ENCODE assay signal across 8 cellular contexts in the genomic region with DNA sequence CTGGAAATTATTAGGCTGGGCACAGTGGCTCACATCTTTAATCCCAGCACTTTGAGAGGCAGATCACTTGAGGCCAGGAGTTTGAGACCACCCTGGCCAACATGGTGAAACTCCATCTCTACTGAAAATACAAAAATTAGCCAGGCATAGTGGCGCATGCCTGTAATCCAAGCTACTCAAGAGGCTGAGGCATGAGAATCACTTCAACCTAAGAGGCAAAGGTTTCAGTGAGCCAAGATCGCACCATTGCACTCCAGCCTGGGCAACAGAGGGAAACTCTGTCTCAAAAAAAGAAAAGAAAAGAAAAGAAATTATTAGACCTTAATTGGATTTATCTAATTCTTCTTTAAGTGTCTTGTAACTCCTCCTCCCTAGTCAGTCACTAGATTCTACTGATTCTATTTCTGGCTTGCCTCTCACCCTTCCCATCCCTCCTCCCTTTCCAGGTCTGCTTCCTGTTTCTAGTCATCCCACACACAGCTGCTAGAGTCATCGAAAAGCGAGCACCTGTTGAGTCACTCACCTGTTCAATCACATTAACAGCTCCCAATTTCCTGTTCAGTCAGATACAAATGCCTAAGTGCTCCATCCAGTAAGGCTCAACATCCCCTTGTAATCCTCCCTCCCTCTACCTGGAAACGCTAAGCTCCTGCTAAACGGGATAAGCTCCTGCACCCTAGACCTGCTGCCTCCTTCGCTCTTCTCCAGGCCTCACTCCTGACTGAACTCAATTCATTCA. TPM values are rescaled to one million over a fixed set of nuclear protein-coding genes. Genes with fewer than 3 reads are reported as not detected.
A peak's percentile ranks its signal among the peaks of the same experiment; 100 is the strongest.
DNase-seq lines count a peak whose midpoint lies in the region; TF ChIP-seq lines count a peak whose summit lies in the region.
"Had no signal": no experiment of that assay in that cellular context is flagged by ENCODE, and none has a peak within 500 bp of the region (broad histone marks: within the 10 kb centered on the region; RNA-seq: fewer than 3 reads in every experiment).

No MANE protein-coding gene starts in this region.

- H3K27ac ChIP-seq in DOHH2 (ENCODE audit: low read depth, low read length) (no peak overlapping the region), muscle layer of duodenum (ENCODE audit: low read length) (peak overlapping the region; percentile 36), A673 (ENCODE audit: low read depth, low read length, poor library complexity, severe bottlenecking) (no peak overlapping the region)

- H3K4me3 ChIP-seq in DOHH2 (ENCODE audit: low read length) (no peak overlapping the region), muscle layer of duodenum (ENCODE audit: low read depth in 1 of 2, low read length in 2 of 2) (no peak overlapping the region), A673 (ENCODE audit: low read depth, low read length, poor library complexity, severe bottlenecking) (no peak overlapping the region)

- CTCF ChIA-PET in A673 (lab: Charles Lee), result no interaction called here

- no peaks in the 10 kb centered on the region for H3K9me3 Mint-ChIP-seq in activated T-helper 2 cell treated with anti-CD3 and anti-CD28 coated beads, Interferon-gamma antibody, Interleukin-2, Interleukin-4, amounts not matched to agents 10 μg/mL and 5 μg/mL and 100 μg/mL, durations not matched to agents 14 hours and 24 hours and 36 hours
- H3K9me3 Mint-ChIP-seq: immature natural killer cell had no signal

- peak overlapping the region; percentile 20 for H3K27ac Mint-ChIP-seq in activated T-helper 2 cell treated with anti-CD3 and anti-CD28 coated beads, Interferon-gamma antibody, Interleukin-2, Interleukin-4, amounts not matched to agents 10 μg/mL and 5 μg/mL and 100 μg/mL, durations not matched to agents 14 hours and 24 hours and 36 hours

- peaks cover 23% of the 10 kb centered on the region for H3K4me1 ChIP-seq in DOHH2 (ENCODE audit: control insufficient read depth, low read length)
- H3K4me1 ChIP-seq in muscle layer of duodenum (ENCODE audit: control insufficient read depth in 1 of 2, insufficient read depth in 2 of 2, low read length in 2 of 2), result peaks cover 3 to 5% of the 10 kb centered on the region in 2 donors
- no peaks in the 10 kb centered on the region for H3K4me1 ChIP-seq in A673 (ENCODE audit: insufficient read depth, low read length, poor library complexity, severe bottlenecking)

- H3K9me3 ChIP-seq in DOHH2 (ENCODE audit: control insufficient read depth, insufficient read depth, low read length) (no peaks in the 10 kb centered on the region), muscle layer of duodenum (ENCODE audit: control insufficient read depth in 1 of 2, low read length in 2 of 2) (no peaks in the 10 kb centered on the region), A673 (ENCODE audit: low read depth, low read length, poor library complexity, severe bottlenecking) (no peaks in the 10 kb centered on the region)

- peaks cover 86% of the 10 kb centered on the region for H3K36me3 Mint-ChIP-seq in activated T-helper 2 cell treated with anti-CD3 and anti-CD28 coated beads, Interferon-gamma antibody, Interleukin-2, Interleukin-4, amounts not matched to agents 10 μg/mL and 5 μg/mL and 100 μg/mL, durations not matched to agents 14 hours and 24 hours and 36 hours (ENCODE audit: low read depth)

- no peaks in the 10 kb centered on the region for H3K27me3 Mint-ChIP-seq in activated T-helper 2 cell treated with anti-CD3 and anti-CD28 coated beads, Interferon-gamma antibody, Interleukin-2, Interleukin-4, amounts not matched to agents 10 μg/mL and 5 μg/mL and 100 μg/mL, durations not matched to agents 14 hours and 24 hours and 36 hours (ENCODE audit: low read depth)

- peak overlapping the region; percentile 32 for H3K4me2 ChIP-seq in DOHH2 (ENCODE audit: low read length)

- TF ChIP-seq CTCF in DOHH2 (IDR thresholded peaks at IDR 0.05; ENCODE audit: low read depth, low read length, poor library complexity, severe bottlenecking), result no peak
- TF ChIP-seq CTCF in A673 (conservative IDR thresholded peaks at IDR 0.05; ENCODE audit: low read depth, low read length), result no peak

- BruUV-seq in A673 (replicated peaks; lab: Mats Ljungman, UMichigan), result no TSS peak

- H3K79me2 ChIP-seq in DOHH2 (ENCODE audit: control insufficient read depth, low read length), result no peaks in the 10 kb centered on the region

- H3K36me3 ChIP-seq in DOHH2 (ENCODE audit: control insufficient read depth, low read length), result no peaks in the 10 kb centered on the region
- H3K36me3 ChIP-seq in muscle layer of duodenum (ENCODE audit: control insufficient read depth in 1 of 2, insufficient read depth in 2 of 2, low read length in 2 of 2), result peaks cover 7 to 9% of the 10 kb centered on the region in 2 donors
- H3K36me3 ChIP-seq in A673 (ENCODE audit: insufficient read depth, low read length, poor library complexity, severe bottlenecking), result no peaks in the 10 kb centered on the region

- H3K27me3 ChIP-seq in DOHH2 (ENCODE audit: control insufficient read depth, low read length), result no peaks in the 10 kb centered on the region
- no peaks in the 10 kb centered on the region for H3K27me3 ChIP-seq in muscle layer of duodenum (ENCODE audit: low read depth, low read length)
- no peaks in the 10 kb centered on the region for H3K27me3 ChIP-seq in A673 (replicated peaks; ENCODE audit: insufficient read depth, low read depth, low read length, poor library complexity)

- POLR2A ChIA-PET in A673 (lab: Charles Lee; ENCODE audit: low non-redundant PET), result no interaction called here

- H3F3A ChIP-seq in DOHH2 (ENCODE audit: control insufficient read depth, insufficient read depth), result no peaks in the 10 kb centered on the region

- DNase-seq in NCI-H2029 (lab: John Stamatoyannopoulos, UW) (peak; percentile 93), AML-193 (lab: John Stamatoyannopoulos, UW) (no peak), A673 (ENCODE audit: low spot score) (no peak), NCI-H1048 (lab: John Stamatoyannopoulos, UW) (no peak)
- no peak for DNase-seq in activated T-helper 2 cell treated with anti-CD3 and anti-CD28 coated beads, Interferon-gamma antibody, Interleukin-2, Interleukin-4, amounts not matched to agents 10 μg/mL and 5 μg/mL and 100 μg/mL, durations not matched to agents 14 hours and 24 hours and 36 hours (ENCODE audit: low spot score)
- DNase-seq: immature natural killer cell had no signal

- H3K4me3 Mint-ChIP-seq in activated T-helper 2 cell treated with anti-CD3 and anti-CD28 coated beads, Interferon-gamma antibody, Interleukin-2, Interleukin-4, amounts not matched to agents 10 μg/mL and 5 μg/mL and 100 μg/mL, durations not matched to agents 14 hours and 24 hours and 36 hours (ENCODE audit: low read depth), result no peak overlapping the region

- intact Hi-C loops in activated T-helper 2 cell treated with anti-CD3 and anti-CD28 coated beads, Interferon-gamma antibody, Interleukin-2, Interleukin-4, amounts not matched to agents 10 μg/mL and 5 μg/mL and 100 μg/mL, durations not matched to agents 14 hours and 24 hours and 36 hours (cut with micrococcal nuclease), result no loop called here
- intact Hi-C loops in A673 (cut with micrococcal nuclease; ENCODE audit: unreplicated experiment), result no loop called here

- H3K9me2 ChIP-seq in DOHH2 (replicated peaks; ENCODE audit: control insufficient read depth, low read length), result no peaks in the 10 kb centered on the region

- no peaks in the 10 kb centered on the region for H4K20me1 ChIP-seq in DOHH2 (ENCODE audit: control insufficient read depth, insufficient read depth, low read depth, low read length)

- peaks cover 68% of the 10 kb centered on the region for H3K4me1 Mint-ChIP-seq in activated T-helper 2 cell treated with anti-CD3 and anti-CD28 coated beads, Interferon-gamma antibody, Interleukin-2, Interleukin-4, amounts not matched to agents 10 μg/mL and 5 μg/mL and 100 μg/mL, durations not matched to agents 14 hours and 24 hours and 36 hours (ENCODE audit: low read depth)

RNA-seq across cellular contexts. Expression of a gene that starts 34.6 kb away (rescaled TPM):
- total RNA-seq in activated T-helper 2 cell treated with anti-CD3 and anti-CD28 coated beads, Interferon-gamma antibody, Interleukin-2, Interleukin-4, amounts not matched to agents 10 μg/mL and 5 μg/mL and 100 μg/mL, durations not matched to agents 14 hours and 24 hours and 36 hours, result 91.0 and 93.4 TPM in 2 replicates
- 6.7 and 8.0 TPM in 2 replicates for total RNA-seq in A673 (2021)

Comparison
In these comparisons a context has a peak if more than half of its experiments do, and no peak if none do; other contexts are left out.
1. RNA of a gene that starts 34.6 kb away (total RNA-seq): 91.0 to 93.4 TPM in activated T-helper 2 cell treated with anti-CD3 and anti-CD28 coated beads, Interferon-gamma antibody, Interleukin-2, Interleukin-4, amounts not matched to agents 10 μg/mL and 5 μg/mL and 100 μg/mL, durations not matched to agents 14 hours and 24 hours and 36 hours; 6.7 to 8.0 TPM in A673; every median in the first group is over 10 times any median in the second.